In genomic region chr12:24798335-24798734, GRCh38 we compare ENCODE assay signal across 11 cellular contexts.
A peak's percentile ranks its signal among the peaks of the same experiment; 100 is the strongest.
DNase-seq lines count a peak whose midpoint lies in the region; ATAC-seq and TF ChIP-seq lines count a peak whose summit lies in the region.
"Had no signal": no experiment of that assay in that cellular context is flagged by ENCODE, and none has a peak within 500 bp of the region (broad histone marks: within the 10 kb centered on the region; RNA-seq: fewer than 3 reads in every experiment).

No MANE protein-coding gene starts in this region.

- H3K4me3 Mint-ChIP-seq in memory B cell, result peak overlapping the region; percentile 5

- no peaks in the 10 kb centered on the region for H3K36me3 ChIP-seq in BE2C

- H3K9me3 Mint-ChIP-seq in memory B cell, result peaks cover 3% of the 10 kb centered on the region

- no peaks in the 10 kb centered on the region for H3K27me3 ChIP-seq in BE2C

- peak in 1 of 2 donors; percentile 26 for DNase-seq in memory B cell (ENCODE audit: low spot score in 2 of 2)
- no peak for DNase-seq in NCI-H187 (lab: John Stamatoyannopoulos, UW)
- DNase-seq in BE2C, result no peak
- DNase-seq: left colon, NCI-H1092, substantia nigra had no signal

- H3K9me3 ChIP-seq in BE2C, result no peaks in the 10 kb centered on the region

- ATAC-seq in GM18868 (IDR thresholded peaks at IDR 0.05; ENCODE audit: unreplicated experiment), result peak; percentile 89
- peak; percentile 93 for ATAC-seq in GM21529 (IDR thresholded peaks at IDR 0.05; ENCODE audit: unreplicated experiment)
- peak; percentile 95 for ATAC-seq in HG03354 (IDR thresholded peaks at IDR 0.05; ENCODE audit: poor library complexity, severe bottlenecking, unreplicated experiment)
- peak; percentile 92 for ATAC-seq in memory B cell (ENCODE audit: low read depth)
- ATAC-seq in HG02970 (IDR thresholded peaks at IDR 0.05; ENCODE audit: low FRiP score, unreplicated experiment), result no peak
- ATAC-seq: left colon, SK-N-SH treated with all-trans-retinoic acid at 6 μM for 48 hours had no signal

- peak overlapping the region; percentile 84 for H3K27ac Mint-ChIP-seq in memory B cell

- peaks cover 28% of the 10 kb centered on the region for H3K4me1 Mint-ChIP-seq in memory B cell

- no peak for TF ChIP-seq CTCF in BE2C (IDR thresholded peaks at IDR 0.05; ENCODE audit: low read depth, low read length)

- no peaks in the 10 kb centered on the region for H3K36me3 Mint-ChIP-seq in memory B cell

- H3K27me3 Mint-ChIP-seq in memory B cell, result no peaks in the 10 kb centered on the region

- peaks cover 5% of the 10 kb centered on the region for H3K4me1 ChIP-seq in BE2C

- H3K4me3 ChIP-seq in BE2C (ENCODE audit: low read depth, low read length), result no peak overlapping the region
